ENCODE assay signal across 8 cellular contexts in the genomic region with DNA sequence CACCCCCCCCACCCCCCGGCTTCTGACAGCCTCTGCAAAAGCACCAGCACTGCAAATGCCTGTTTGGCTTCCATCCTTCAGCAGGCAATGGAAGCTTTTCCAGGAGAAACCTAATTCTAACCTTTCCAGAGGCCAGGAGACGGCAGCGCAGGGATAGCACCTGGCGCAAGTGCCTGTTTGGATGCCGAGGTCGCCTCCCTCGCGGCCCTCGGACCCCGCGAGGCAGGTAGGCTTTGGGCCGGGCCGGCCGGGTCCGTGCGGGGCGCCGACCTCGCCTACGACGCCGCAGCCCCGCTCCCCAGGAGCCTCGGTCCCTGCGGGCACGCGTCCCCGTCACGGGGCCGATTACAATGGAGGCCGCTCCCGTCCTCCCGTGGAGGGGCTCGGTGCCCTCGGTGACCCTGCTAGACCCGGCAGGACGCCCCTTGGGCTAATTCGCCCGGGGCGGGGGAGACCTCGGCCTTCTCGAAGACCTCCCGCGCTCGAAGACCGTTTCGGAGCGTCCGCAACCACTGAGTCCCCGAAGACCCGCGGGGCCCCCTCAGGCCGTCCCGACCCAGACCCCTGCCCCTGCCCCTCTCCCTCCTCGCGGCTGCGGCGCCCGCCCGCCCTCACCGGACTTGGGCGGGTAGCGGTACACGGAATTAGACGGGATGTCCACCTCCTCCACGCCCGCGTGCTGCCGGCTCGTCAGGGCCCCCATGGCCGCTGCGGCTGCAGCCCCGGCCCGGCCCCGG. TPM values are rescaled to one million over a fixed set of nuclear protein-coding genes. Genes with fewer than 3 reads are reported as not detected.
DNase-seq lines count a peak whose midpoint lies in the region; ATAC-seq and TF ChIP-seq lines count a peak whose summit lies in the region.

No MANE protein-coding gene starts in this region.

- H3K27ac ChIP-seq in angular gyrus (ENCODE audit: low read depth, low read length): peak overlapping the region; percentile 47
- no peak overlapping the region for H3K27ac ChIP-seq in left lung
- no peak overlapping the region for H3K27ac ChIP-seq in tibial artery

- H3K4me3 ChIP-seq in left lung (peak overlapping the region; percentile 21 to 35), tibial artery (peak overlapping the region; percentile 49 to 66)

- H3K4me1 ChIP-seq in ES-I3 (ENCODE audit: insufficient read depth, low read length): no peaks in the 10 kb centered on the region
- peaks cover 12 to 15% of the 10 kb centered on the region in 2 donors for H3K4me1 ChIP-seq in left lung
- H3K4me1 ChIP-seq in tibial artery: peaks cover 0 to 21% (median 19%) of the 10 kb centered on the region in 4 donors

- TF ChIP-seq CTCF in left lung (IDR thresholded peaks at IDR 0.05) (no peak), tibial artery (IDR thresholded peaks at IDR 0.05) (no peak)

- ATAC-seq in HG02981 (IDR thresholded peaks at IDR 0.05; ENCODE audit: unreplicated experiment) (peak; percentile 6), left lung (no peak)

- H3K36me3 ChIP-seq in ES-I3 (ENCODE audit: insufficient read depth, low read length) (no peaks in the 10 kb centered on the region), left lung (no peaks in the 10 kb centered on the region), tibial artery (no peaks in the 10 kb centered on the region)

- H3K9me3 ChIP-seq in ES-I3 (ENCODE audit: control insufficient read depth, insufficient read depth, low read length): no peaks in the 10 kb centered on the region
- no peaks in the 10 kb centered on the region for H3K9me3 ChIP-seq in left lung
- no peaks in the 10 kb centered on the region for H3K9me3 ChIP-seq in tibial artery

- peak overlapping the region; percentile 50; the same call in 1 of the 2 replicates for H3K9ac ChIP-seq in ES-I3 (ENCODE audit: low read depth, low read length)

- intact Hi-C loops in left lung (cut with DNase I) (no loop called here), tibial artery (cut with DNase I; ENCODE audit: low total_unique reads) (no loop called here)

- DNase-seq in left lung: peak in 1 of 2 donors; percentile 80
- DNase-seq in tibial artery: no peak
- DNase-seq in NCI-H1105 treated with DMSO at 0.1 percent for 48 hours (lab: John Stamatoyannopoulos, UW): no peak
- no peak for DNase-seq in cortex of kidney (lab: John Stamatoyannopoulos, UW)
- no peak for DNase-seq in NCI-H2196 treated with DMSO at 0.1 percent for 48 hours (lab: John Stamatoyannopoulos, UW; ENCODE audit: unreplicated experiment)

- peaks cover 8 to 72% of the 10 kb centered on the region in 2 donors for H3K27me3 ChIP-seq in left lung
- H3K27me3 ChIP-seq in tibial artery: peaks cover 0 to 48% of the 10 kb centered on the region in 2 donors

RNA-seq across cellular contexts. Expression of a gene that starts 0.6 kb away (rescaled TPM):
- total RNA-seq in left lung: 1 to 10 TPM in 1 of 2 donors, under 1 TPM in 1; 0.79 to 1.4 TPM

RNA-seq across cellular contexts. Expression of a gene that starts 25.4 kb away (rescaled TPM):
- 10 to 100 TPM; 45.7 to 52.7 TPM for total RNA-seq in left lung
